In genomic region chr17:57407287-57408063, GRCh38 we compare ENCODE assay signal across 8 cellular contexts.
DNase-seq lines count a peak whose midpoint lies in the region; ATAC-seq and TF ChIP-seq lines count a peak whose summit lies in the region.

No MANE protein-coding gene starts in this region.

- H2AFZ ChIP-seq in GM23338 (no peak overlapping the region), MM.1S (ENCODE audit: low read length) (no peak overlapping the region)

- H3K27ac ChIP-seq in GM23338 (ENCODE audit: low read depth) (peak overlapping the region; percentile 80), caudate nucleus (ENCODE audit: low read depth, low read length) (peak overlapping the region; percentile 79), MM.1S (ENCODE audit: low read length) (no peak overlapping the region; the same call in 1 of the 2 replicates)

- H3K27me3 Mint-ChIP-seq in GM23338 (ENCODE audit: insufficient read depth, low read depth, poor library complexity): peaks cover 5% of the 10 kb centered on the region

- H3K4me1 ChIP-seq in GM23338 (ENCODE audit: insufficient read depth) (peaks cover 41% of the 10 kb centered on the region), MM.1S (ENCODE audit: low read length) (no peaks in the 10 kb centered on the region)

- no peaks in the 10 kb centered on the region for H3K27me3 ChIP-seq in GM23338 (ENCODE audit: insufficient read depth)
- H3K27me3 ChIP-seq in MM.1S (replicated peaks; ENCODE audit: insufficient read depth, low read length): no peaks in the 10 kb centered on the region

- H3K36me3 Mint-ChIP-seq in GM23338 (ENCODE audit: low read depth): no peaks in the 10 kb centered on the region

- H3K4me3 Mint-ChIP-seq in GM23338: 0 out of 3 replicates have a peak overlapping the region, but pooled peaks have one; percentile 59

- peaks cover 53% of the 10 kb centered on the region for H3K4me1 Mint-ChIP-seq in GM23338

- TF ChIP-seq CTCF in GM23338 (conservative IDR thresholded peaks at IDR 0.05; ENCODE audit: low read depth in 2 of 2) (no peak), MM.1S (IDR thresholded peaks at IDR 0.05; ENCODE audit: low read length) (no peak)

- no peaks in the 10 kb centered on the region for H3K9me3 Mint-ChIP-seq in GM23338

- no peak overlapping the region for H3K9ac ChIP-seq in MM.1S (ENCODE audit: low read length)

- peak overlapping the region; percentile 65 for H3K4me2 ChIP-seq in GM23338
- no peak overlapping the region for H3K4me2 ChIP-seq in MM.1S (ENCODE audit: low read depth, low read length)

- H3K4me3 ChIP-seq in GM23338 (no peak overlapping the region), MM.1S (ENCODE audit: low read length) (no peak overlapping the region)

- H3K9me3 ChIP-seq in MM.1S (replicated peaks; ENCODE audit: insufficient read depth, low read length): no peaks in the 10 kb centered on the region

- DNase-seq in GM23338 (ENCODE audit: low spot score) (peak; percentile 39), NCI-H2107 (lab: John Stamatoyannopoulos, UW) (peak; percentile 69), caudate nucleus (lab: John Stamatoyannopoulos, UW) (no peak), pons (ENCODE audit: low spot score) (peak; percentile 67), RPMI8226 (no peak), MM.1S (no peak)
- no peak for DNase-seq in stimulated activated CD4-positive, alpha-beta T cell treated with anti-CD3 and anti-CD28 coated beads, Interleukin-4, amount 100 ng/mL, for 4 hours

- H3K36me3 ChIP-seq in GM23338 (ENCODE audit: insufficient read depth): no peaks in the 10 kb centered on the region
- H3K36me3 ChIP-seq in MM.1S (replicated peaks; ENCODE audit: insufficient read depth, low read length): no peaks in the 10 kb centered on the region

- H4K20me1 ChIP-seq in GM23338 (replicated peaks; ENCODE audit: insufficient read depth) (no peaks in the 10 kb centered on the region; the same call in 1 of the 2 replicates), MM.1S (ENCODE audit: insufficient read depth, low read length) (no peaks in the 10 kb centered on the region)

- H3K27ac Mint-ChIP-seq in GM23338: peak overlapping the region; percentile 95

- ATAC-seq in GM23338 (peak; percentile 39), HG03108 (IDR thresholded peaks at IDR 0.05; ENCODE audit: unreplicated experiment) (no peak)

- H3K9me2 ChIP-seq in GM23338 (ENCODE audit: insufficient read depth) (no peaks in the 10 kb centered on the region), MM.1S (replicated peaks; ENCODE audit: insufficient read depth, low read length) (no peaks in the 10 kb centered on the region)

- H3K79me2 ChIP-seq in GM23338 (replicated peaks; ENCODE audit: insufficient read depth) (peaks cover 31% of the 10 kb centered on the region), MM.1S (ENCODE audit: low read length) (peaks cover 55% of the 10 kb centered on the region)

- no peaks in the 10 kb centered on the region for H3F3A ChIP-seq in GM23338 (replicated peaks; ENCODE audit: low read depth)
- H3F3A ChIP-seq in MM.1S (ENCODE audit: insufficient read depth, low read length): no peaks in the 10 kb centered on the region

TF ChIP-seq in GM23338, 12 proteins besides CTCF, POLR2A, EP300 and RAD21:
- no peak for TF ChIP-seq ETS1 (IDR thresholded peaks at IDR 0.05)
- no peak for TF ChIP-seq JUNB (IDR thresholded peaks at IDR 0.05; ENCODE audit: unreplicated experiment)
- TF ChIP-seq ZNF114 (CRISPR knock-in tag; IDR thresholded peaks at IDR 0.05): no peak
- TF ChIP-seq POLR2AphosphoS5 (IDR thresholded peaks at IDR 0.05; ENCODE audit: low read depth): no peak
- no peak for TF ChIP-seq EZH2phosphoT487 (IDR thresholded peaks at IDR 0.05; ENCODE audit: unreplicated experiment)
- no peak for TF ChIP-seq NANOG (IDR thresholded peaks at IDR 0.05; ENCODE audit: borderline replicate concordance)
- no peak for TF ChIP-seq STAT1 (IDR thresholded peaks at IDR 0.05; ENCODE audit: unreplicated experiment)
TF ChIP-seq in GM23338: peak in this region for 0.

Comparison
In these comparisons a context has a peak if more than half of its experiments do, and no peak if none do; other contexts are left out.
1. DNase-seq: peak in GM23338 (single experiment), NCI-H2107 (single experiment) and pons (single experiment); none in caudate nucleus (0 of 61), RPMI8226 (single experiment), stimulated activated CD4-positive, alpha-beta T cell treated with anti-CD3 and anti-CD28 coated beads, Interleukin-4, amount 100 ng/mL, for 4 hours (0 of 2) and MM.1S (single experiment).